ENCODE assay signal across 2 cellular contexts in the genomic region with DNA sequence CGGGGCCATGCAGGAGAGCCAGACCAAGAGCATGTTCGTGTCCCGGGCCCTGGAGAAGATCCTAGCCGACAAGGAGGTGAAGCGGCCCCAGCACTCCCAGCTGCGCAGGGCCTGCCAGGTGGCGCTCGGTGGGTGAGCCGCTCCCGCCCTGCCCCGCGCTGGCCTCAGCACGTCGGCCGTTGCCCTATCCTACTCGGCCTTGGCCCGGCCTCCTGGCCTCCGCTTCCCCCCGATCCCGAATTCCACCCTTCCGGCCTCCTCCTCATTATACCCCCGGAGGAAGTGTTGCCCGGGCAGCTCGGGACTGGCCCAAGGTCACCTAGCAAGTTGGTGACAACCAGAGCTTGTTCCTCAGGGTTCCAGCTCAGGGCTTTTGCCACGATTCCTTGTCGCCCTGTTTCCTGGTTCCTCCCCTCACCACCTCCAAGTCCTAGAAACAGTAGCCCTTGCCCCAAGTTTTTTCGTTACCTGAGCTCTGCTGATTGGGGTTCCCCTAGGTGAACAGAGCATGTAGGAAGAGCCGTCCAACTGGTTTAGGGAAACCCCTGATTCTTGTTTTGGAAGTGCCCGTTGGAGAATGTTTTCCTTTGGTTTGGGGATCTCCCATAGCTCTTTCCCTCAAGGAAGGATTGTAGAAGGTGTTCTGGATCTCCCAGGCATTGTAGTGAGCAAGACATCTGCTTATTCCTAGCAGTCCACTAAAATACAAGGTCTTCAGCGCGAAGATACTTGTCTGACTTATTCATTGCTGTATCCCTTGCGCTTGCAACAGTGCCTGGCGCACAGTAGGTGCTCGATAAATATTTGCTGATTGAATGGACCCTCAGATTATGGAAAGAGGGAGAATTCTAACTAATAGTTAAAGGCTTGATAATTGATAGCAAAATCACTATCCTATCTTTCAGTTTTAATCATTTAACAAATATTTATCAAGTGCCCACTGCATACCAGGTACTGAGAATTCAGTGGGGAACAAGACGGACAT.
TF ChIP-seq lines count a peak whose summit lies in the region.

No MANE protein-coding gene starts in this region.

TF ChIP-seq in GM12878, 131 proteins besides CTCF, POLR2A, EP300 and RAD21 (continued from another document):
- TF ChIP-seq CHD4 (IDR thresholded peaks at IDR 0.05) (no peak), LARP7 (IDR thresholded peaks at IDR 0.05) (0 out of 2 replicates have a peak, but pooled peaks have one; percentile 10), DPF2 (IDR thresholded peaks at IDR 0.05) (0 out of 2 replicates have a peak, but pooled peaks have one; percentile 1), CBFB (IDR thresholded peaks at IDR 0.05; ENCODE audit: low read depth) (no peak), EED (IDR thresholded peaks at IDR 0.05; ENCODE audit: low read depth) (peak; percentile 45), NFXL1 (IDR thresholded peaks at IDR 0.05; ENCODE audit: borderline replicate concordance) (peak; percentile 20; the same call in 1 of the 2 replicates), ASH2L (IDR thresholded peaks at IDR 0.05; ENCODE audit: borderline replicate concordance, low read depth) (no peak), IKZF2 (IDR thresholded peaks at IDR 0.05) (peak; percentile 18 to 27; a peak in 2 of 4 replicates), HSF1 (IDR thresholded peaks at IDR 0.05; ENCODE audit: low read depth, low read length) (no peak), MXI1 (IDR thresholded peaks at IDR 0.05; ENCODE audit: low read depth, low read length) (no peak)
- TF ChIP-seq, protein P1, sequence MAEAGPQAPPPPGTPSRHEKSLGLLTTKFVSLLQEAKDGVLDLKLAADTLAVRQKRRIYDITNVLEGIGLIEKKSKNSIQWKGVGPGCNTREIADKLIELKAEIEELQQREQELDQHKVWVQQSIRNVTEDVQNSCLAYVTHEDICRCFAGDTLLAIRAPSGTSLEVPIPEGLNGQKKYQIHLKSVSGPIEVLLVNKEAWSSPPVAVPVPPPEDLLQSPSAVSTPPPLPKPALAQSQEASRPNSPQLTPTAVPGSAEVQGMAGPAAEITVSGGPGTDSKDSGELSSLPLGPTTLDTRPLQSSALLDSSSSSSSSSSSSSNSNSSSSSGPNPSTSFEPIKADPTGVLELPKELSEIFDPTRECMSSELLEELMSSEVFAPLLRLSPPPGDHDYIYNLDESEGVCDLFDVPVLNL (IDR thresholded peaks at IDR 0.05; ENCODE audit: low read depth, low read length), result no peak
- TF ChIP-seq, protein P2, sequence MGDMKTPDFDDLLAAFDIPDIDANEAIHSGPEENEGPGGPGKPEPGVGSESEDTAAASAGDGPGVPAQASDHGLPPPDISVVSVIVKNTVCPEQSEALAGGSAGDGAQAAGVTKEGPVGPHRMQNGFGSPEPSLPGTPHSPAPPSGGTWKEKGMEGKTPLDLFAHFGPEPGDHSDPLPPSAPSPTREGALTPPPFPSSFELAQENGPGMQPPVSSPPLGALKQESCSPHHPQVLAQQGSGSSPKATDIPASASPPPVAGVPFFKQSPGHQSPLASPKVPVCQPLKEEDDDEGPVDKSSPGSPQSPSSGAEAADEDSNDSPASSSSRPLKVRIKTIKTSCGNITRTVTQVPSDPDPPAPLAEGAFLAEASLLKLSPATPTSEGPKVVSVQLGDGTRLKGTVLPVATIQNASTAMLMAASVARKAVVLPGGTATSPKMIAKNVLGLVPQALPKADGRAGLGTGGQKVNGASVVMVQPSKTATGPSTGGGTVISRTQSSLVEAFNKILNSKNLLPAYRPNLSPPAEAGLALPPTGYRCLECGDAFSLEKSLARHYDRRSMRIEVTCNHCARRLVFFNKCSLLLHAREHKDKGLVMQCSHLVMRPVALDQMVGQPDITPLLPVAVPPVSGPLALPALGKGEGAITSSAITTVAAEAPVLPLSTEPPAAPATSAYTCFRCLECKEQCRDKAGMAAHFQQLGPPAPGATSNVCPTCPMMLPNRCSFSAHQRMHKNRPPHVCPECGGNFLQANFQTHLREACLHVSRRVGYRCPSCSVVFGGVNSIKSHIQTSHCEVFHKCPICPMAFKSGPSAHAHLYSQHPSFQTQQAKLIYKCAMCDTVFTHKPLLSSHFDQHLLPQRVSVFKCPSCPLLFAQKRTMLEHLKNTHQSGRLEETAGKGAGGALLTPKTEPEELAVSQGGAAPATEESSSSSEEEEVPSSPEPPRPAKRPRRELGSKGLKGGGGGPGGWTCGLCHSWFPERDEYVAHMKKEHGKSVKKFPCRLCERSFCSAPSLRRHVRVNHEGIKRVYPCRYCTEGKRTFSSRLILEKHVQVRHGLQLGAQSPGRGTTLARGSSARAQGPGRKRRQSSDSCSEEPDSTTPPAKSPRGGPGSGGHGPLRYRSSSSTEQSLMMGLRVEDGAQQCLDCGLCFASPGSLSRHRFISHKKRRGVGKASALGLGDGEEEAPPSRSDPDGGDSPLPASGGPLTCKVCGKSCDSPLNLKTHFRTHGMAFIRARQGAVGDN (IDR thresholded peaks at IDR 0.05), result no peak
- TF ChIP-seq, protein P3, sequence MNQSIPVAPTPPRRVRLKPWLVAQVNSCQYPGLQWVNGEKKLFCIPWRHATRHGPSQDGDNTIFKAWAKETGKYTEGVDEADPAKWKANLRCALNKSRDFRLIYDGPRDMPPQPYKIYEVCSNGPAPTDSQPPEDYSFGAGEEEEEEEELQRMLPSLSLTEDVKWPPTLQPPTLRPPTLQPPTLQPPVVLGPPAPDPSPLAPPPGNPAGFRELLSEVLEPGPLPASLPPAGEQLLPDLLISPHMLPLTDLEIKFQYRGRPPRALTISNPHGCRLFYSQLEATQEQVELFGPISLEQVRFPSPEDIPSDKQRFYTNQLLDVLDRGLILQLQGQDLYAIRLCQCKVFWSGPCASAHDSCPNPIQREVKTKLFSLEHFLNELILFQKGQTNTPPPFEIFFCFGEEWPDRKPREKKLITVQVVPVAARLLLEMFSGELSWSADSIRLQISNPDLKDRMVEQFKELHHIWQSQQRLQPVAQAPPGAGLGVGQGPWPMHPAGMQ (IDR thresholded peaks at IDR 0.05; ENCODE audit: borderline replicate concordance), result no peak

TF ChIP-seq in GM12891, 5 proteins besides CTCF, POLR2A, EP300 and RAD21 (continued from another document):
- no peak for TF ChIP-seq TAF1 (IDR thresholded peaks at IDR 0.05; ENCODE audit: low read depth, low read length)
